Comparison of ENCODE assay signal across 1 cellular context in the genomic region with DNA sequence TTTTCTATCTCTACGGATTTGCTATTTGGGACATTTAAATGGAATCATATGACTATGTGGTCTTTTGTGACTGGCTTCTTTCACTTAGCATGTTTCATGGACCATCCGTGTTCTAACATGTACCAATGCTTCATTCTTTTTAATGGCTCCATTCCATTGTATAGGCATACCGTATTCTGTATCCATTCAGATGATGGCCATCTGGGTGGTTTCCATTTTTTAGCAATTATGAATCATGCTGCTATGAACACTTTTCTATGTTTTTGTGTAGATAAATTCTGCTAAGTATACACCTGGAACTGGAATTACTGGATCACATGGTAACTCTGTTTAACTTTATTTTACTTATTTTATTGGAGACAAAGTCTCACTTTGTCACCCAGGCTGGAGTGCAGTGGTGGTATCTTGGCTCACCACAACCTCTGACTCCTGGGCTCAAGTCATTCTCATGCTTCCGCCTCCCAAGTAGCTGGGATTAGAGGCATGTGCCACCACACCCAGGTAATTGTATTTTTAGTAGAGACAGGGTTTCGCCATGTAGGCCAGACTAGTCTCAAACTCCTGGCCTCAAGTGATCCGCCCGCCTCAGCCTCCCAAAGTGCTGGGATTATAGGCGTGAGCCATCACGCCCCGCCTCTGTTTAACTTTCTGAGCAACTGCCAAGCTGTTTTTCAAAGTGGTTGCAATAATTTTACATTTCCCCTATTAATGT.
TF ChIP-seq lines count a peak whose summit lies in the region.

No MANE protein-coding gene starts in this region.

TF ChIP-seq in H1, 55 proteins besides CTCF, POLR2A, EP300 and RAD21:
- no peak for TF ChIP-seq NRF1 (IDR thresholded peaks at IDR 0.05; ENCODE audit: low read depth, low read length)
- TF ChIP-seq, protein P1, sequence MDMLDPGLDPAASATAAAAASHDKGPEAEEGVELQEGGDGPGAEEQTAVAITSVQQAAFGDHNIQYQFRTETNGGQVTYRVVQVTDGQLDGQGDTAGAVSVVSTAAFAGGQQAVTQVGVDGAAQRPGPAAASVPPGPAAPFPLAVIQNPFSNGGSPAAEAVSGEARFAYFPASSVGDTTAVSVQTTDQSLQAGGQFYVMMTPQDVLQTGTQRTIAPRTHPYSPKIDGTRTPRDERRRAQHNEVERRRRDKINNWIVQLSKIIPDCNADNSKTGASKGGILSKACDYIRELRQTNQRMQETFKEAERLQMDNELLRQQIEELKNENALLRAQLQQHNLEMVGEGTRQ (IDR thresholded peaks at IDR 0.05; ENCODE audit: low read length) = no peak
- no peak for TF ChIP-seq EGR1 (IDR thresholded peaks at IDR 0.05; ENCODE audit: borderline replicate concordance, low read depth, low read length)
- TF ChIP-seq TBP (IDR thresholded peaks at IDR 0.05; ENCODE audit: low read depth, low read length) = no peak
- TF ChIP-seq CREB1 (IDR thresholded peaks at IDR 0.05) = no peak
- TF ChIP-seq BCL11A (IDR thresholded peaks at IDR 0.05; ENCODE audit: low read depth in 2 of 2, low read length in 2 of 2) = no peak
- TF ChIP-seq, protein P2, sequence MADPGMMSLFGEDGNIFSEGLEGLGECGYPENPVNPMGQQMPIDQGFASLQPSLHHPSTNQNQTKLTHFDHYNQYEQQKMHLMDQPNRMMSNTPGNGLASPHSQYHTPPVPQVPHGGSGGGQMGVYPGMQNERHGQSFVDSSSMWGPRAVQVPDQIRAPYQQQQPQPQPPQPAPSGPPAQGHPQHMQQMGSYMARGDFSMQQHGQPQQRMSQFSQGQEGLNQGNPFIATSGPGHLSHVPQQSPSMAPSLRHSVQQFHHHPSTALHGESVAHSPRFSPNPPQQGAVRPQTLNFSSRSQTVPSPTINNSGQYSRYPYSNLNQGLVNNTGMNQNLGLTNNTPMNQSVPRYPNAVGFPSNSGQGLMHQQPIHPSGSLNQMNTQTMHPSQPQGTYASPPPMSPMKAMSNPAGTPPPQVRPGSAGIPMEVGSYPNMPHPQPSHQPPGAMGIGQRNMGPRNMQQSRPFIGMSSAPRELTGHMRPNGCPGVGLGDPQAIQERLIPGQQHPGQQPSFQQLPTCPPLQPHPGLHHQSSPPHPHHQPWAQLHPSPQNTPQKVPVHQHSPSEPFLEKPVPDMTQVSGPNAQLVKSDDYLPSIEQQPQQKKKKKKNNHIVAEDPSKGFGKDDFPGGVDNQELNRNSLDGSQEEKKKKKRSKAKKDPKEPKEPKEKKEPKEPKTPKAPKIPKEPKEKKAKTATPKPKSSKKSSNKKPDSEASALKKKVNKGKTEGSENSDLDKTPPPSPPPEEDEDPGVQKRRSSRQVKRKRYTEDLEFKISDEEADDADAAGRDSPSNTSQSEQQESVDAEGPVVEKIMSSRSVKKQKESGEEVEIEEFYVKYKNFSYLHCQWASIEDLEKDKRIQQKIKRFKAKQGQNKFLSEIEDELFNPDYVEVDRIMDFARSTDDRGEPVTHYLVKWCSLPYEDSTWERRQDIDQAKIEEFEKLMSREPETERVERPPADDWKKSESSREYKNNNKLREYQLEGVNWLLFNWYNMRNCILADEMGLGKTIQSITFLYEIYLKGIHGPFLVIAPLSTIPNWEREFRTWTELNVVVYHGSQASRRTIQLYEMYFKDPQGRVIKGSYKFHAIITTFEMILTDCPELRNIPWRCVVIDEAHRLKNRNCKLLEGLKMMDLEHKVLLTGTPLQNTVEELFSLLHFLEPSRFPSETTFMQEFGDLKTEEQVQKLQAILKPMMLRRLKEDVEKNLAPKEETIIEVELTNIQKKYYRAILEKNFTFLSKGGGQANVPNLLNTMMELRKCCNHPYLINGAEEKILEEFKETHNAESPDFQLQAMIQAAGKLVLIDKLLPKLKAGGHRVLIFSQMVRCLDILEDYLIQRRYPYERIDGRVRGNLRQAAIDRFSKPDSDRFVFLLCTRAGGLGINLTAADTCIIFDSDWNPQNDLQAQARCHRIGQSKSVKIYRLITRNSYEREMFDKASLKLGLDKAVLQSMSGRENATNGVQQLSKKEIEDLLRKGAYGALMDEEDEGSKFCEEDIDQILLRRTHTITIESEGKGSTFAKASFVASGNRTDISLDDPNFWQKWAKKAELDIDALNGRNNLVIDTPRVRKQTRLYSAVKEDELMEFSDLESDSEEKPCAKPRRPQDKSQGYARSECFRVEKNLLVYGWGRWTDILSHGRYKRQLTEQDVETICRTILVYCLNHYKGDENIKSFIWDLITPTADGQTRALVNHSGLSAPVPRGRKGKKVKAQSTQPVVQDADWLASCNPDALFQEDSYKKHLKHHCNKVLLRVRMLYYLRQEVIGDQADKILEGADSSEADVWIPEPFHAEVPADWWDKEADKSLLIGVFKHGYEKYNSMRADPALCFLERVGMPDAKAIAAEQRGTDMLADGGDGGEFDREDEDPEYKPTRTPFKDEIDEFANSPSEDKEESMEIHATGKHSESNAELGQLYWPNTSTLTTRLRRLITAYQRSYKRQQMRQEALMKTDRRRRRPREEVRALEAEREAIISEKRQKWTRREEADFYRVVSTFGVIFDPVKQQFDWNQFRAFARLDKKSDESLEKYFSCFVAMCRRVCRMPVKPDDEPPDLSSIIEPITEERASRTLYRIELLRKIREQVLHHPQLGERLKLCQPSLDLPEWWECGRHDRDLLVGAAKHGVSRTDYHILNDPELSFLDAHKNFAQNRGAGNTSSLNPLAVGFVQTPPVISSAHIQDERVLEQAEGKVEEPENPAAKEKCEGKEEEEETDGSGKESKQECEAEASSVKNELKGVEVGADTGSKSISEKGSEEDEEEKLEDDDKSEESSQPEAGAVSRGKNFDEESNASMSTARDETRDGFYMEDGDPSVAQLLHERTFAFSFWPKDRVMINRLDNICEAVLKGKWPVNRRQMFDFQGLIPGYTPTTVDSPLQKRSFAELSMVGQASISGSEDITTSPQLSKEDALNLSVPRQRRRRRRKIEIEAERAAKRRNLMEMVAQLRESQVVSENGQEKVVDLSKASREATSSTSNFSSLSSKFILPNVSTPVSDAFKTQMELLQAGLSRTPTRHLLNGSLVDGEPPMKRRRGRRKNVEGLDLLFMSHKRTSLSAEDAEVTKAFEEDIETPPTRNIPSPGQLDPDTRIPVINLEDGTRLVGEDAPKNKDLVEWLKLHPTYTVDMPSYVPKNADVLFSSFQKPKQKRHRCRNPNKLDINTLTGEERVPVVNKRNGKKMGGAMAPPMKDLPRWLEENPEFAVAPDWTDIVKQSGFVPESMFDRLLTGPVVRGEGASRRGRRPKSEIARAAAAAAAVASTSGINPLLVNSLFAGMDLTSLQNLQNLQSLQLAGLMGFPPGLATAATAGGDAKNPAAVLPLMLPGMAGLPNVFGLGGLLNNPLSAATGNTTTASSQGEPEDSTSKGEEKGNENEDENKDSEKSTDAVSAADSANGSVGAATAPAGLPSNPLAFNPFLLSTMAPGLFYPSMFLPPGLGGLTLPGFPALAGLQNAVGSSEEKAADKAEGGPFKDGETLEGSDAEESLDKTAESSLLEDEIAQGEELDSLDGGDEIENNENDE (IDR thresholded peaks at IDR 0.05; ENCODE audit: insufficient replicate concordance, low read length) = no peak
- no peak for TF ChIP-seq EZH2 (IDR thresholded peaks at IDR 0.05; ENCODE audit: low read depth, low read length, severe bottlenecking)
- TF ChIP-seq KDM5A (IDR thresholded peaks at IDR 0.05; ENCODE audit: low read length) = no peak
